8 cellular contexts compared by ENCODE assay signal in the genomic region with DNA sequence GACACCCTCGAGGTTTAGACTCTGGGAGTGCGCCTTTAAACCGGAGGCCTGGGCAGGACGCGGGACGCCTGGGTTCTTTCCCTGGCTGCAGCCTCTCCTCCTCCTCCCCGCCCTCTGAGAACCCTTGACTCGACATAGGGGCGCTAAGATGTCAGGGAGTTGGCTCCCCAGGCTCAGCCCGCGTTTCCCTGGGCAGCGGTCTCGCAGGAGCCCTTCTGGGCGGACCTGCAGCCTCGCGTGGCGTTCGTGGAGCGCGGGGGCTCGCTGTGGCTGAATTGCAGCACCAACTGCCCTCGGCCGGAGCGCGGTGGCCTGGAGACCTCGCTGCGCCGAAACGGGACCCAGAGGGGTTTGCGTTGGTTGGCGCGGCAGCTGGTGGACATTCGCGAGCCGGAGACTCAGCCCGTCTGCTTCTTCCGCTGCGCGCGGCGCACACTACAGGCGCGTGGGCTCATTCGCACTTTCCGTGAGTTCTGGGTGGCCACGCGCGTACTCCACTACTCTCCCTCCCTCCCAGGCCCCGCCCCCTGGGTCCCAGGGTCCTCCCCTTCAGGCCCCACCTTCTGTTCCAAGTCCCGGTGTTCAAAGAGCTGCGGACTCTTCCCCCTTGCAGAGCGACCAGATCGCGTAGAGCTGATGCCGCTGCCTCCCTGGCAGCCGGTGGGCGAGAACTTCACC. TPM values are rescaled to one million over a fixed set of nuclear protein-coding genes. Genes with fewer than 3 reads are reported as not detected.
DNase-seq lines count a peak whose midpoint lies in the region; ATAC-seq and TF ChIP-seq lines count a peak whose summit lies in the region.

No MANE protein-coding gene starts in this region.

- in situ Hi-C loops in astrocyte of the cerebellum (cut with HindIII; ENCODE audit: low sequenced_read_pairs) = no loop called here

- intact Hi-C loops in Right ventricle myocardium inferior (cut with DNase I) (no loop called here), cardiac septum (cut with DNase I) (no loop called here)

- peak; percentile 51 for ATAC-seq in Right ventricle myocardium inferior

- no peak for TF ChIP-seq CTCF in astrocyte of the cerebellum (IDR thresholded peaks at IDR 0.05; ENCODE audit: low read depth, low read length, missing control alignments)

- DNase-seq in Right ventricle myocardium inferior (ENCODE audit: missing footprints) = peak; percentile 91
- no peak for DNase-seq in cardiac septum (ENCODE audit: low spot score)
- peak; percentile 70 for DNase-seq in RPMI7951 (ENCODE audit: low read depth)
- DNase-seq in astrocyte of the cerebellum (ENCODE audit: low read depth) = no peak
- peak; percentile 55 for DNase-seq in iPS-NIHi11 (ENCODE audit: low spot score)
- DNase-seq in stimulated activated CD4-positive, alpha-beta T cell treated with anti-CD3 and anti-CD28 coated beads, Interleukin-1b, Interleukin-23, amount 100 ng/mL, for 48 hours = peak; percentile 58
- no peak for DNase-seq in GOT3 (lab: John Stamatoyannopoulos, UW)
- DNase-seq in NCI-H2107 (lab: John Stamatoyannopoulos, UW) = no peak

- H3K4me3 ChIP-seq in astrocyte of the cerebellum (ENCODE audit: low read depth, low read length) = peak overlapping the region; percentile 29

RNA-seq across cellular contexts. Expression of gene ICAM5, which starts 1.3 kb away (rescaled TPM):
- 0.38 TPM for total RNA-seq in Right ventricle myocardium inferior
- total RNA-seq in cardiac septum = 0.67 TPM
- 12.0 and 15.8 TPM in 2 replicates for total RNA-seq in RPMI7951 (2014; rRNA removed; shearing (Covaris generic))

RNA-seq across cellular contexts. Expression of gene ICAM4, which starts 4.3 kb away (rescaled TPM):
- 0.30 TPM for total RNA-seq in Right ventricle myocardium inferior
- total RNA-seq in cardiac septum = 0.46 TPM
- 0.24 and 0.39 TPM in 2 replicates for total RNA-seq in RPMI7951 (2014; rRNA removed; shearing (Covaris generic))

RNA-seq across cellular contexts. Expression of gene ZGLP1, which starts 18.6 kb away (rescaled TPM):
- 0.65 TPM for total RNA-seq in Right ventricle myocardium inferior
- total RNA-seq in cardiac septum = 1.9 TPM
- 0.88 and 1.2 TPM in 2 replicates for total RNA-seq in RPMI7951 (2014; rRNA removed; shearing (Covaris generic))

RNA-seq across cellular contexts. Expression of gene ICAM1, which starts 20.1 kb away (rescaled TPM):
- total RNA-seq in Right ventricle myocardium inferior (8.6 TPM), cardiac septum (9.8 TPM)
- 75.1 and 81.1 TPM in 2 replicates for total RNA-seq in RPMI7951 (2014; rRNA removed; shearing (Covaris generic))

RNA-seq across cellular contexts. Expression of gene FDX2, which starts 24.8 kb away (rescaled TPM):
- total RNA-seq in Right ventricle myocardium inferior (20.1 TPM), cardiac septum (16.9 TPM)
- total RNA-seq in RPMI7951 (2014; rRNA removed; shearing (Covaris generic)) = 33.0 and 50.1 TPM in 2 replicates

Comparison
In these comparisons a context has a peak if more than half of its experiments do, and no peak if none do; other contexts are left out.
1. DNase-seq: peak in Right ventricle myocardium inferior (single experiment), RPMI7951 (single experiment), iPS-NIHi11 (single experiment) and stimulated activated CD4-positive, alpha-beta T cell treated with anti-CD3 and anti-CD28 coated beads, Interleukin-1b, Interleukin-23, amount 100 ng/mL, for 48 hours (single experiment); none in cardiac septum (single experiment), astrocyte of the cerebellum (single experiment), GOT3 (single experiment) and NCI-H2107 (single experiment).